1 cellular context compared by ENCODE assay signal in the genomic region with DNA sequence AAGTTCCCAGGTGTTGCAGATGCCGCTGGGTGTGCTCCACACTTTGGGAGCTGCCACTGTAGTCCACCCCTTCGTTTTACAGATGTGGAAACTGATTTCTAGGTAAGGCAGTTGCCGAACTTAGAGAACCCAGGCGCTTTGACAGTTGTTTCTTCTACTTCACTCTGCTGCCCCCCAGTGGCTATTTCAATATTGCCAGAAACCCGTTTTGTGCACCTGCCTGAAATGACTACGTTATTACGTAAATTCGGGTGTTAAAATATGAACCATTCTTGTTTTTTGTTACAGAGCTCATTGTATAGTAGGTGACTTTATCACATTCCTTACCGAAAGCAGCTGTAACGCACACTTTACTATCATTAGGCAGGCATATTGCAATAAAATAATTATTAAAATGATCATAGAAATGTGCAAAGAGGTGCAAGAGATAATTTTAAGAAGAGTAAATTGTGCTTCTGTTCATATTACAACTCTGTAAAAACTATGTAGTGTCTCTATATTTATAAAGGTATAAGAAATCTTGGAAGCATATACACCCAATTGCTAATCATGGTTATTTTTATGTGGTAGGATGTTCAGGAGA.
TF ChIP-seq lines count a peak whose summit lies in the region.

No MANE protein-coding gene starts in this region.

TF ChIP-seq in liver, 16 proteins besides CTCF, POLR2A, EP300 and RAD21 (continued from another document):
- TF ChIP-seq FOXA1 (IDR thresholded peaks at IDR 0.05), result no peak
